8 cellular contexts compared by ENCODE assay signal in the genomic region with DNA sequence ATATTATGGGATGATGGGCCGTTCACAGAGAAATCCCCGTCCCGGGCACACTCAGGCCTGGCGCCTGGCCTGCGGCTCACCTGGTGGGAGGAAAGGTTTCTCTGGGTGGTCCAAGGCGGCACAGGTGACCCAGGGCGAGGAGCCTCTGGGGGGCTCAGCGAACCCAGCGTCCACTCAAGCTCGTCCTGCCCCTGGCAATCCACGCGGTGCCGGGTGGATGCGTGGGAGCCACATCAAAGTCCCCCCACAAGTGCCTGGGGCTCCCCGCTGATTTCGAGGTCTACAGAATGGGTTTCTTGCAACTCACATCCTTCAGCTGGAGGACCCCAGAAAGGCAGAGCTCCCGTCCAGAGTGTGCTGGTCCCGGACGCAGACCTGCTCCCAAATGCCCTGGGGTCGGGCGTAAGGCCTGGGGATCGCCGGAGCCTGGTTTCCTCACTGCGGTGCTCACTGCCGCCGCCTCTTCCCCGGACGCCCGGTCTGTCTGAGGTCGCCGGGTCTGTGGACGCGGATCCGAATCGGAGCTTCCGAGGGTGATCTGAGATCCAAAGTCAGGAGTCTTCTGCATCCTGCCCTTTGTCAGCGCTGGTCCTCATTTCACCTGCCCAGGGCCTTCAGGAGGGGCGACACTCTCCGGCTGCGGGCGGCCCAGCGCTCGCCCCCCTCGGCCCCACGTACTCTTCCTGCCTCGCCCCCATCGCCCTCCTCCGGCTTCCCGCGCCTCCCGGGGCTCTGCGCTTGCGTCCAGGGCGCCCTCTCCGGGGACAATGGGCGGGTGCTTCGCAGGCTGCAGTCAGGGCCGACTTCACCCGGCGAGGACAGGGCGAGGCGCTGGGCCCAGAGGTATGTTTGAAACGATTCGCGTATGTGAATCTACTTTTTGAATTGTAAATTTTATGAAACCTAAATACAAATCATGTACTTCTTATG. TPM values are rescaled to one million over a fixed set of nuclear protein-coding genes. Genes with fewer than 3 reads are reported as not detected.
DNase-seq lines count a peak whose midpoint lies in the region; ATAC-seq and TF ChIP-seq lines count a peak whose summit lies in the region.

No MANE protein-coding gene starts in this region.

- POLR2A ChIA-PET in AG04450 (lab: Yijun Ruan, JAX) (no interaction called here), IMR-90 (lab: Charles Lee; ENCODE audit: unreplicated experiment) (no interaction called here)

- no peak overlapping the region; a peak in 1 of 4 replicates for H4K8ac ChIP-seq in IMR-90 (ENCODE audit: low read depth in 2 of 2, low read length in 2 of 2)

- no peak for DNase-seq in AG04450 (ENCODE audit: low read depth, low spot score)
- DNase-seq in IMR-90, result no peak
- peak; percentile 72 for DNase-seq in activated T-cell treated with anti-CD3 and anti-CD28 coated beads, Interleukin-2, amount 50 U/mL, for 1 hour
- DNase-seq in fibroblast of the aortic adventitia (ENCODE audit: low read depth), result no peak
- DNase-seq in omental fat pad (ENCODE audit: low spot score), result no peak
- peak; percentile 80 to 86 for DNase-seq in suprapubic skin (ENCODE audit: low spot score in 2 of 2)
- DNase-seq in NCI-H146 (lab: John Stamatoyannopoulos, UW), result no peak

- H3K27ac ChIP-seq in AG04450 (ENCODE audit: low read depth, low read length) (no peak overlapping the region), IMR-90 (ENCODE audit: insufficient read depth, low read length) (no peak overlapping the region; the same call in 1 of the 2 replicates), suprapubic skin (no peak overlapping the region)

- H3K4ac ChIP-seq in IMR-90 (ENCODE audit: low read depth, low read length), result no peak overlapping the region

- CTCF ChIA-PET in AG04450 (lab: Charles Lee) (no interaction called here), IMR-90 (lab: Yijun Ruan, JAX) (no interaction called here)

- H2BK15ac ChIP-seq in IMR-90 (ENCODE audit: low read depth, low read length), result no peak overlapping the region

- peak overlapping the region; percentile 76; the same call in 1 of the 2 replicates for H4K5ac ChIP-seq in IMR-90 (ENCODE audit: low read depth, low read length)

- no peak overlapping the region; the same call in 1 of the 2 replicates for H3K18ac ChIP-seq in IMR-90 (ENCODE audit: low read depth, low read length)

- H3K23ac ChIP-seq in IMR-90 (ENCODE audit: low read depth, low read length), result no peak overlapping the region; the same call in 1 of the 2 replicates

- TF ChIP-seq POLR2A in IMR-90 (IDR thresholded peaks at IDR 0.05; ENCODE audit: low read depth, low read length) (no peak), suprapubic skin (IDR thresholded peaks at IDR 0.05) (no peak)

- H3K36me3 ChIP-seq in IMR-90 (ENCODE audit: control insufficient read depth, insufficient read depth, low read length) (no peaks in the 10 kb centered on the region), suprapubic skin (no peaks in the 10 kb centered on the region)

- H2AK9ac ChIP-seq in IMR-90 (replicated peaks; ENCODE audit: low read depth, low read length, poor library complexity), result peak overlapping the region; percentile 73

- TF ChIP-seq EP300 in suprapubic skin (IDR thresholded peaks at IDR 0.05), result no peak

- no TSS peak for BruUV-seq in IMR-90 (replicated peaks; lab: Mats Ljungman, UMichigan)

- WGBS in IMR-90 (ENCODE audit: extremely low coverage in 2 of 2, insufficient read length in 1 of 2), 2 experiments, result 42% methylated on average over 22 of the region's 65 CpGs; no CpG with 5 or more reads in 1 of the 2 experiments
- WGBS in suprapubic skin, result 21% methylated on average over 40 of the region's 65 CpGs

- H4K91ac ChIP-seq in IMR-90 (ENCODE audit: insufficient read depth, low read depth, low read length), result no peak overlapping the region

- H3K9me3 ChIP-seq in AG04450 (ENCODE audit: control insufficient read depth, insufficient read depth, low read length) (peaks cover 9% of the 10 kb centered on the region), IMR-90 (ENCODE audit: control insufficient read depth, insufficient read depth, low read length) (no peaks in the 10 kb centered on the region), suprapubic skin (no peaks in the 10 kb centered on the region)

- H2AK5ac ChIP-seq in IMR-90 (ENCODE audit: low read depth, low read length), result no peak overlapping the region

- H2AFZ ChIP-seq in IMR-90 (replicated peaks; ENCODE audit: low read length, poor library complexity), result peak overlapping the region; percentile 95

- no peaks in the 10 kb centered on the region for H3K9me1 ChIP-seq in IMR-90 (ENCODE audit: insufficient read depth, low read length)

- H3K4me1 ChIP-seq in IMR-90 (ENCODE audit: control insufficient read depth, insufficient read depth, low read length), result no peaks in the 10 kb centered on the region
- H3K4me1 ChIP-seq in suprapubic skin, result peaks cover 10% of the 10 kb centered on the region

- dilution Hi-C loops in IMR-90 (cut with HindIII; ENCODE audit: low sequenced_read_pairs, unreplicated experiment), result no loop called here

- H3K4me3 ChIP-seq in AG04450 (ENCODE audit: low read depth, low read length) (peak overlapping the region; percentile 38), IMR-90 (ENCODE audit: insufficient read depth, low read depth, low read length) (peak overlapping the region; percentile 61), fibroblast of the aortic adventitia (ENCODE audit: low read depth, low read length) (no peak overlapping the region), suprapubic skin (peak overlapping the region; percentile 46)

- in situ Hi-C loops in IMR-90 (cut with MboI; ENCODE audit: low sequenced_read_pairs), result no loop called here

- no peak overlapping the region; the same call in 1 of the 2 replicates for H3K56ac ChIP-seq in IMR-90 (ENCODE audit: extremely low read depth, insufficient read depth, low read length)

- ATAC-seq in GM19351 (IDR thresholded peaks at IDR 0.05; ENCODE audit: unreplicated experiment) (peak; percentile 71), IMR-90 (ENCODE audit: low read depth) (peak; percentile 86), omental fat pad (ENCODE audit: low FRiP score) (peak; percentile 83)

- intact Hi-C loops in IMR-90 (cut with micrococcal nuclease), result no loop called here

- H2BK20ac ChIP-seq in IMR-90 (ENCODE audit: low read depth, low read length), result no peak overlapping the region

- H4K20me1 ChIP-seq in IMR-90 (ENCODE audit: insufficient read depth, low read length), result no peaks in the 10 kb centered on the region

- H3K27me3 ChIP-seq in AG04450 (ENCODE audit: control insufficient read depth, insufficient read depth, low read length), result no peaks in the 10 kb centered on the region
- peaks cover 5% of the 10 kb centered on the region for H3K27me3 ChIP-seq in IMR-90 (ENCODE audit: control insufficient read depth, insufficient read depth, low read length)
- no peaks in the 10 kb centered on the region for H3K27me3 ChIP-seq in suprapubic skin

- H3K14ac ChIP-seq in IMR-90 (replicated peaks; ENCODE audit: low read depth, low read length), result no peak overlapping the region

- peak overlapping the region; percentile 28 for H3K9ac ChIP-seq in IMR-90 (ENCODE audit: low read depth, low read length)

- H2BK120ac ChIP-seq in IMR-90 (ENCODE audit: low read depth, low read length), result peak overlapping the region; percentile 40; the same call in 1 of the 2 replicates

- TF ChIP-seq RAD21 in IMR-90 (IDR thresholded peaks at IDR 0.05; ENCODE audit: low read length), result no peak

- H3K79me1 ChIP-seq in IMR-90 (ENCODE audit: low read depth in 1 of 2, low read length in 2 of 2), result no peaks in the 10 kb centered on the region

- peak overlapping the region; percentile 91 for H3K4me2 ChIP-seq in IMR-90 (ENCODE audit: low read depth, low read length)

- TF ChIP-seq CTCF in AG04450 (IDR thresholded peaks at IDR 0.05; ENCODE audit: low read depth, low read length), result peak; percentile 28; the same call in 1 of the 2 replicates
- TF ChIP-seq CTCF in IMR-90 (conservative IDR thresholded peaks at IDR 0.05; ENCODE audit: low read depth, low read length), result no peak
- TF ChIP-seq CTCF in fibroblast of the aortic adventitia (IDR thresholded peaks at IDR 0.05; ENCODE audit: insufficient read depth, low read length), result peak; percentile 23
- no peak for TF ChIP-seq CTCF in omental fat pad (IDR thresholded peaks at IDR 0.05)
- peak in 1 of 2 donors; percentile 18 for TF ChIP-seq CTCF in suprapubic skin (IDR thresholded peaks at IDR 0.05)

- no peak overlapping the region for H2BK5ac ChIP-seq in IMR-90 (ENCODE audit: low read depth, low read length, poor library complexity, severe bottlenecking)

TF ChIP-seq in IMR-90, 13 proteins besides CTCF, POLR2A, EP300 and RAD21 (continues in another document):
- no peak for TF ChIP-seq FOS (IDR thresholded peaks at IDR 0.05; ENCODE audit: low read depth, low read length)
- TF ChIP-seq SMC3 (IDR thresholded peaks at IDR 0.05; ENCODE audit: low read depth, low read length), result no peak
- no peak for TF ChIP-seq MXI1 (IDR thresholded peaks at IDR 0.05; ENCODE audit: borderline replicate concordance, low read depth, low read length)
- no peak for TF ChIP-seq NFE2L2 (IDR thresholded peaks at IDR 0.05; ENCODE audit: low read depth, low read length)
- TF ChIP-seq, protein P1, sequence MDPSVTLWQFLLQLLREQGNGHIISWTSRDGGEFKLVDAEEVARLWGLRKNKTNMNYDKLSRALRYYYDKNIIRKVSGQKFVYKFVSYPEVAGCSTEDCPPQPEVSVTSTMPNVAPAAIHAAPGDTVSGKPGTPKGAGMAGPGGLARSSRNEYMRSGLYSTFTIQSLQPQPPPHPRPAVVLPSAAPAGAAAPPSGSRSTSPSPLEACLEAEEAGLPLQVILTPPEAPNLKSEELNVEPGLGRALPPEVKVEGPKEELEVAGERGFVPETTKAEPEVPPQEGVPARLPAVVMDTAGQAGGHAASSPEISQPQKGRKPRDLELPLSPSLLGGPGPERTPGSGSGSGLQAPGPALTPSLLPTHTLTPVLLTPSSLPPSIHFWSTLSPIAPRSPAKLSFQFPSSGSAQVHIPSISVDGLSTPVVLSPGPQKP (IDR thresholded peaks at IDR 0.05; ENCODE audit: borderline replicate concordance, low read depth, low read length), result no peak
- TF ChIP-seq CEBPB (IDR thresholded peaks at IDR 0.05; ENCODE audit: low read depth, low read length), result no peak
- TF ChIP-seq RFX5 (IDR thresholded peaks at IDR 0.05; ENCODE audit: low read depth, low read length), result no peak
- TF ChIP-seq BHLHE40 (IDR thresholded peaks at IDR 0.05; ENCODE audit: low read depth, low read length), result no peak
- TF ChIP-seq RCOR1 (IDR thresholded peaks at IDR 0.05; ENCODE audit: insufficient replicate concordance, low read length), result no peak
- no peak for TF ChIP-seq CHD1 (IDR thresholded peaks at IDR 0.05; ENCODE audit: low read depth, low read length)
- no peak for TF ChIP-seq MAFK (IDR thresholded peaks at IDR 0.05; ENCODE audit: low read depth, low read length)

RNA-seq across cellular contexts. Expression of gene RUFY1, which starts 20.0 kb away (rescaled TPM):
- 24.1 and 31.1 TPM in 2 replicates for polyA plus RNA-seq in AG04450 (2011; rRNA removed)
- 23.2 and 24.0 TPM in 2 replicates for polyA minus RNA-seq in AG04450 (2011; rRNA and poly(A)+ RNA removed)
- 19.5 and 27.8 TPM in 2 replicates for total RNA-seq in IMR-90 (2012; rRNA removed)
- polyA plus RNA-seq in IMR-90 (2012; rRNA removed), result 21.4 and 21.8 TPM in 2 replicates
- 13.6 and 15.2 TPM in 2 replicates for polyA plus RNA-seq in IMR-90 (2012; cell fraction: cytosol; rRNA removed)
- polyA plus RNA-seq in IMR-90 (2012; cell fraction: nucleus; rRNA removed; ENCODE audit: low replicate concordance), result 29.2 and 34.1 TPM in 2 replicates
- 53.0 and 143 TPM in 2 replicates for total RNA-seq in fibroblast of the aortic adventitia (ENCODE audit: low replicate concordance)
- 10 to 100 TPM; 39.7 to 62.2 (median 47.9) TPM for total RNA-seq in omental fat pad
- 10 to 100 TPM; 37.8 to 61.3 (median 55.0) TPM for total RNA-seq in suprapubic skin

Comparison
In these comparisons a context has a peak if more than half of its experiments do, and no peak if none do; other contexts are left out.
1. DNase-seq: peak in activated T-cell treated with anti-CD3 and anti-CD28 coated beads, Interleukin-2, amount 50 U/mL, for 1 hour (single experiment) and suprapubic skin (2 of 2); none in AG04450 (single experiment), IMR-90 (single experiment), fibroblast of the aortic adventitia (single experiment), omental fat pad (single experiment) and NCI-H146 (single experiment).
2. CTCF ChIP-seq: peak in AG04450 (single experiment) and fibroblast of the aortic adventitia (single experiment); none in IMR-90 (single experiment) and omental fat pad (0 of 3).
3. Peak in every context shown above with its lines, with median percentiles within 50 percentile points of each other: ATAC-seq.